In genomic region chr9:123998278-123998925, GRCh38 we compare ENCODE assay signal across 15 cellular contexts. TPM values are rescaled to one million over a fixed set of nuclear protein-coding genes. Genes with fewer than 3 reads are reported as not detected.
DNase-seq lines count a peak whose midpoint lies in the region; ATAC-seq, FAIRE-seq and TF ChIP-seq lines count a peak whose summit lies in the region.
"Had no signal": no experiment of that assay in that cellular context is flagged by ENCODE, and none has a peak within 500 bp of the region (broad histone marks: within the 10 kb centered on the region; RNA-seq: fewer than 3 reads in every experiment).

No MANE protein-coding gene starts in this region.

- CTCF ChIA-PET in CD4-positive, alpha-beta memory T cell (lab: Charles Lee; ENCODE audit: partially characterized antibody), result no interaction called here
- CTCF ChIA-PET in GM12878 (lab: Yijun Ruan, JAX), result interaction anchor here (0.8 to 3.7 kb wide), 8 partner anchors 13 to 319 kb away, joined by 3 to 27 read pairs (median 5); partner anchors contain the start of gene LHX2

- peak overlapping the region; percentile 76 for H2AFZ ChIP-seq in GM12878 (ENCODE audit: control insufficient read depth, low read depth, low read length)

- TF ChIP-seq EP300 in GM12878 (IDR thresholded peaks at IDR 0.05; ENCODE audit: borderline replicate concordance in 1 of 2, control insufficient read depth in 1 of 2, low read depth in 2 of 2, low read length in 2 of 2) (no peak), sigmoid colon (IDR thresholded peaks at IDR 0.05) (no peak)

- no peaks in the 10 kb centered on the region for H3K9me3 ChIP-seq in CD4-positive, alpha-beta memory T cell (ENCODE audit: control insufficient read depth in 1 of 2, low read length in 2 of 2)
- H3K9me3 ChIP-seq in GM12878 (replicated peaks; ENCODE audit: control insufficient read depth, insufficient read depth, low read length) (no peaks in the 10 kb centered on the region), sigmoid colon (no peaks in the 10 kb centered on the region)
- H3K9me3 ChIP-seq: gastroesophageal sphincter had no signal

- H3K4me2 ChIP-seq in GM12878 (ENCODE audit: control insufficient read depth, insufficient read depth), result peak overlapping the region; percentile 98

- H3K27me3 Mint-ChIP-seq in CD4-positive, alpha-beta memory T cell, result peaks cover 73 to 77% of the 10 kb centered on the region in 2 donors
- H3K27me3 Mint-ChIP-seq in naive thymus-derived CD8-positive, alpha-beta T cell, result peaks cover 51 to 97% (median 83%) of the 10 kb centered on the region in 5 donors

- RAD21 ChIA-PET in GM12878 (lab: Charles Lee; ENCODE audit: unreplicated experiment), result interaction anchor here (0.7 to 4.2 kb wide), 12 partner anchors 10 to 383 kb away, joined by 3 to 52 read pairs (median 5); partner anchors contain the start of gene LHX2

- FAIRE-seq in GM12878 (lab: Jason Lieb, UNC), result no peak
- FAIRE-seq: bronchial epithelial cell, endometrium had no signal

- TF ChIP-seq CTCF in GM13977 (IDR thresholded peaks at IDR 0.05; ENCODE audit: extremely low read depth, insufficient read depth, missing control alignments), result no peak
- no peak for TF ChIP-seq CTCF in GM12878 (IDR thresholded peaks at IDR 0.05 in 2 of 3, conservative IDR thresholded peaks at IDR 0.05 in 1 of 3; ENCODE audit: control insufficient read depth in 2 of 3, extremely low read depth in 1 of 3, insufficient read depth in 1 of 3, low read depth in 3 of 3, low read length in 3 of 3)
- no peak for TF ChIP-seq CTCF in sigmoid colon (IDR thresholded peaks at IDR 0.05)

- H3K4me1 Mint-ChIP-seq in CD4-positive, alpha-beta memory T cell, result peaks cover 19 to 35% (median 26%) of the 10 kb centered on the region in 4 donors
- peaks cover 17 to 43% (median 34%) of the 10 kb centered on the region in 4 donors for H3K4me1 Mint-ChIP-seq in naive thymus-derived CD8-positive, alpha-beta T cell

- no peaks in the 10 kb centered on the region for H3K36me3 Mint-ChIP-seq in CD4-positive, alpha-beta memory T cell
- peaks cover 0 to 10% (median 2%) of the 10 kb centered on the region in 3 donors for H3K36me3 Mint-ChIP-seq in naive thymus-derived CD8-positive, alpha-beta T cell

- no peaks in the 10 kb centered on the region for H3K36me3 ChIP-seq in CD4-positive, alpha-beta memory T cell (ENCODE audit: insufficient read depth, low read length)
- H3K36me3 ChIP-seq in GM12878 (ENCODE audit: control insufficient read depth in 2 of 2, insufficient read depth in 2 of 2, low read length in 1 of 2), result no peaks in the 10 kb centered on the region
- H3K36me3 ChIP-seq in sigmoid colon, result no peaks in the 10 kb centered on the region
- H3K36me3 ChIP-seq: gastroesophageal sphincter had no signal

- TF ChIP-seq POLR2A in GM12878 (IDR thresholded peaks at IDR 0.05; ENCODE audit: low read depth, low read length) (no peak), sigmoid colon (IDR thresholded peaks at IDR 0.05) (no peak)

- H3K27me3 ChIP-seq in CD4-positive, alpha-beta memory T cell (ENCODE audit: insufficient read depth, low read length), result peaks cover 49% of the 10 kb centered on the region
- peaks cover 0 to 25% of the 10 kb centered on the region in 2 experiments; a peak in 1 of 4 replicates for H3K27me3 ChIP-seq in GM12878 (replicated peaks in 1 of 2; ENCODE audit: control insufficient read depth in 2 of 2, insufficient read depth in 2 of 2, low read length in 1 of 2)
- H3K27me3 ChIP-seq in sigmoid colon, result peaks cover 48 to 88% (median 87%) of the 10 kb centered on the region in 3 donors

- no peak for DNase-seq in CD4-positive, alpha-beta memory T cell
- DNase-seq in GM13977 (ENCODE audit: low spot score), result peak; percentile 27
- no peak for DNase-seq in GM12878 (ENCODE audit: low read depth, low spot score)
- DNase-seq in naive thymus-derived CD8-positive, alpha-beta T cell, result no peak
- DNase-seq in sigmoid colon, result no peak
- DNase-seq in NCI-H2029 (lab: John Stamatoyannopoulos, UW), result no peak
- DNase-seq in SIG-M5 treated with dmso at 0.1 percent for 504 hours (lab: John Stamatoyannopoulos, UW; ENCODE audit: unreplicated experiment), result no peak
- DNase-seq: NCI-H1436; NCI-H510A; stimulated activated CD4-positive, alpha-beta T cell treated with anti-CD3 and anti-CD28 coated beads, Interleukin-4, amount 100 ng/mL, for 4 hours had no signal

- 27% methylated on average over 6 of the region's 6 CpGs for WGBS in GM12878 (ENCODE audit: insufficient coverage, insufficient replicate concordance, low lambda C conversion rate, missing lambda C conversion rate)
- 17 to 22% methylated on average over 6 of the region's 6 CpGs for WGBS in sigmoid colon, 2 donors

- no peak for TF ChIP-seq RAD21 in GM12878 (IDR thresholded peaks at IDR 0.05; ENCODE audit: insufficient read depth, low read depth, low read length)

- H3K27ac Mint-ChIP-seq in CD4-positive, alpha-beta memory T cell, result no peak overlapping the region
- H3K27ac Mint-ChIP-seq in naive thymus-derived CD8-positive, alpha-beta T cell, result peak overlapping the region in 1 of 10 donors; percentile 89

- TSS peak; percentile 81 for BruUV-seq in GM12878 (replicated peaks; lab: Mats Ljungman, UMichigan)

- H3K9me3 Mint-ChIP-seq in CD4-positive, alpha-beta memory T cell, result peaks cover 0 to 3% (median 0%) of the 10 kb centered on the region in 8 donors
- no peaks in the 10 kb centered on the region for H3K9me3 Mint-ChIP-seq in naive thymus-derived CD8-positive, alpha-beta T cell
- H3K9me3 Mint-ChIP-seq: activated T-helper 2 cell treated with anti-CD3 and anti-CD28 coated beads, Interferon-gamma antibody, Interleukin-2, Interleukin-4, amounts not matched to agents 10 μg/mL and 5 μg/mL and 100 μg/mL, durations not matched to agents 14 hours and 24 hours and 36 hours had no signal

- peak overlapping the region in 6 of 8 donors; percentile 59 to 91 (median 80) for H3K4me3 Mint-ChIP-seq in CD4-positive, alpha-beta memory T cell
- H3K4me3 Mint-ChIP-seq in naive thymus-derived CD8-positive, alpha-beta T cell, result peak overlapping the region; percentile 82 to 96 (median 90)

- in situ Hi-C loops in GM13977 (cut with MboI; ENCODE audit: low pct_unique_long_range_greater_than_20kb, low sequenced_read_pairs, unreplicated experiment), result no loop called here
- in situ Hi-C loops in GM12878 (cut with MboI), result no loop called here

- POLR2A ChIA-PET in CD4-positive, alpha-beta memory T cell (lab: Charles Lee; ENCODE audit: partially characterized antibody), result no interaction called here
- POLR2A ChIA-PET in GM12878 (lab: Charles Lee), result interaction anchor here (0.7 to 3.6 kb wide), 11 partner anchors 7 to 199 kb away, joined by 3 to 29 read pairs (median 5); partner anchors contain the start of gene LHX2
- POLR2A ChIA-PET in naive thymus-derived CD8-positive, alpha-beta T cell (lab: Charles Lee), result no interaction called here

- H3K9ac ChIP-seq in GM12878 (ENCODE audit: control insufficient read depth, insufficient read depth, low read length), result no peak overlapping the region

- H4K20me1 ChIP-seq in GM12878 (ENCODE audit: control insufficient read depth, insufficient read depth), result no peaks in the 10 kb centered on the region

- SMC1A ChIA-PET in GM12878 (lab: Charles Lee; ENCODE audit: uncharacterized antibody, unreplicated experiment), result interaction anchor here (0.8 to 3.5 kb wide), 12 partner anchors 9 to 456 kb away, joined by 3 to 22 read pairs (median 8); no protein-coding TSS in a partner anchor

- intact Hi-C loops in CD4-positive, alpha-beta memory T cell (cut with micrococcal nuclease), result no loop called here
- intact Hi-C loops in GM12878 (cut with micrococcal nuclease; ENCODE audit: unreplicated experiment) (loop anchor here (5.0 kb wide), 1 partner anchor 71 kb away; no protein-coding TSS in a partner anchor), sigmoid colon (cut with DNase I) (no loop called here)

- no peaks in the 10 kb centered on the region for H3K79me2 ChIP-seq in GM12878 (ENCODE audit: control insufficient read depth, insufficient read depth, low read length)

- H3K27ac ChIP-seq in CD4-positive, alpha-beta memory T cell (ENCODE audit: low read depth, low read length), result no peak overlapping the region
- H3K27ac ChIP-seq in GM12878 (ENCODE audit: control insufficient read depth, insufficient read depth) (peak overlapping the region; percentile 85), sigmoid colon (no peak overlapping the region)
- H3K27ac ChIP-seq: gastroesophageal sphincter had no signal

- H3K4me1 ChIP-seq in CD4-positive, alpha-beta memory T cell (ENCODE audit: insufficient read depth, low read length), result peaks cover 32% of the 10 kb centered on the region
- H3K4me1 ChIP-seq in GM12878 (ENCODE audit: control insufficient read depth, insufficient read depth, low read length) (peaks cover 30% of the 10 kb centered on the region), sigmoid colon (peaks cover 0 to 37% (median 32%) of the 10 kb centered on the region in 4 donors)

- peak; percentile 5 for ATAC-seq in GM12878
- no peak for ATAC-seq in naive thymus-derived CD8-positive, alpha-beta T cell

- H3K4me3 ChIP-seq in CD4-positive, alpha-beta memory T cell (ENCODE audit: low read length in 2 of 2), result no peak overlapping the region
- peak overlapping the region; percentile 50; the same call in 1 of the 2 replicates for H3K4me3 ChIP-seq in GM12878
- no peak overlapping the region for H3K4me3 ChIP-seq in sigmoid colon

RNA-seq across cellular contexts. Expression of gene LHX2, which starts 13.2 kb away (rescaled TPM):
- total RNA-seq in CD4-positive, alpha-beta memory T cell, result not detected
- not detected for polyA plus RNA-seq in CD4-positive, alpha-beta memory T cell
- 34.7 and 38.5 TPM in 2 replicates for total RNA-seq in GM12878 (2013; cell fraction: nucleolus; rRNA removed)
- total RNA-seq in GM12878 (2014; rRNA removed), result 6.0 and 8.0 TPM in 2 replicates
- total RNA-seq in GM12878 (2014; rRNA removed; fragmentation: Illumina TruSeq; extraction: Trizol), result 3.3 TPM in 2 replicates
- 9.0 and 10.3 TPM in 2 replicates for total RNA-seq in GM12878 (2021)
- 1.1 TPM for polyA plus RNA-seq in GM12878 (2011; ENCODE audit: low read depth)
- 46.5 and 69.8 TPM in 2 replicates for polyA plus RNA-seq in GM12878 (2011; rRNA removed)
- 109 and 126 TPM in 2 replicates for polyA plus RNA-seq in GM12878 (2011; cell fraction: cytosol; rRNA removed)
- 225 and 243 TPM in 2 replicates for polyA plus RNA-seq in GM12878 (2011; cell fraction: nucleus; rRNA removed)
- polyA plus RNA-seq in GM12878 (2012), result 1.7 and 4.5 TPM in 2 replicates
- polyA plus RNA-seq in GM12878 (2014; fragmentation: Illumina TruSeq; extraction: Trizol), result 3.6 and 6.0 TPM in 2 replicates
- polyA plus RNA-seq in GM12878 (2014; fragmentation: Nextera tagmentation; extraction: Ambion mirVana), result 1 to 10 TPM in 1 of 2 experiments, under 1 TPM in 1; 0.82 to 2.6 TPM
- polyA plus RNA-seq in GM12878 (2014; rRNA removed), result 7.6 and 14.2 TPM in 2 replicates
- polyA plus RNA-seq in GM12878 (2016; fragmentation: Nextera tagmentation; extraction: Ambion mirVana), result 1 to 10 TPM; 2.6 to 4.6 TPM
- 38.6 and 76.6 TPM in 2 replicates for polyA minus RNA-seq in GM12878 (2011; rRNA and poly(A)+ RNA removed)
- polyA minus RNA-seq in GM12878 (2011; cell fraction: cytosol; rRNA and poly(A)+ RNA removed), result 49.9 and 53.2 TPM in 2 replicates
- 34.7 and 46.5 TPM in 2 replicates for polyA minus RNA-seq in GM12878 (2011; cell fraction: nucleus; rRNA and poly(A)+ RNA removed)
- total RNA-seq in naive thymus-derived CD8-positive, alpha-beta T cell, result not detected
- not detected for polyA plus RNA-seq in naive thymus-derived CD8-positive, alpha-beta T cell
- total RNA-seq in sigmoid colon, result 1 to 10 TPM in 1 of 4 donors, not detected in 3; 3.3 TPM
- polyA plus RNA-seq in sigmoid colon, result not detected
- total RNA-seq: activated T-helper 2 cell treated with anti-CD3 and anti-CD28 coated beads, Interferon-gamma antibody, Interleukin-2, Interleukin-4, amounts not matched to agents 10 μg/mL and 5 μg/mL and 100 μg/mL, durations not matched to agents 14 hours and 24 hours and 36 hours; bronchial epithelial cell; gastroesophageal sphincter; sciatic nerve had no signal
